17 cellular contexts compared by ENCODE assay signal in genomic region chr5:2383678-2384025, GRCh38.
"Had no signal": no experiment of that assay in that cellular context is flagged by ENCODE, and none has a peak within 500 bp of the region (broad histone marks: within the 10 kb centered on the region; RNA-seq: fewer than 3 reads in every experiment).

No MANE protein-coding gene starts in this region.

- ATAC-seq: esophagus mucosa; gastrocnemius medialis; left lung; right cardiac atrium; stimulated activated naive CD8-positive, alpha-beta T cell treated with anti-CD3 and anti-CD28 coated beads, Interleukin-15, amount 100 ng/mL, for 72 hours had no signal

- DNase-seq: activated CD4-positive, alpha-beta T cell treated with anti-CD3 and anti-CD28 coated beads for 1 hour; activated CD4-positive, alpha-beta T cell treated with anti-CD3 and anti-CD28 coated beads, Interleukin-2, amount 50 U/mL, for 48 hours; activated gamma-delta T cell; effector CD8-positive, alpha-beta T cell; gastrocnemius medialis; kidney; left lung; mammary epithelial cell; nephron progenitor cell; occipital lobe; right cardiac atrium; stimulated activated naive CD8-positive, alpha-beta T cell treated with anti-CD3 and anti-CD28 coated beads, Interleukin-15, amount 100 ng/mL, for 72 hours; transverse colon; WERI-Rb-1 had no signal

- H3K36me3 ChIP-seq: gastrocnemius medialis, left lung, suprapubic skin, transverse colon, WERI-Rb-1 had no signal

- H3K9me3 ChIP-seq: gastrocnemius medialis, left lung, suprapubic skin, transverse colon had no signal

- H3K4me3 ChIP-seq: gastrocnemius medialis, left lung, skin epidermis, suprapubic skin, transverse colon had no signal

- H3K27me3 ChIP-seq: suprapubic skin, transverse colon had no signal

- H3K4me1 ChIP-seq: gastrocnemius medialis, left lung, transverse colon had no signal

- H3K27ac ChIP-seq: gastrocnemius medialis, left lung, skin epidermis, suprapubic skin, transverse colon, WERI-Rb-1 had no signal
